Comparison of ENCODE assay signal across 1 cellular context in genomic region chr2:86556508-86556907, GRCh38.
TF ChIP-seq lines count a peak whose summit lies in the region.

No MANE protein-coding gene starts in this region.

TF ChIP-seq in HepG2, 621 proteins besides CTCF, POLR2A, EP300 and RAD21 (continued from another document and continues in another):
- TF ChIP-seq PRDM15 (CRISPR knock-in tag; IDR thresholded peaks at IDR 0.05) (no peak), ZNF629 (CRISPR knock-in tag; conservative IDR thresholded peaks at IDR 0.05) (no peak), DR1 (CRISPR knock-in tag; IDR thresholded peaks at IDR 0.05) (no peak), ZNF160 (CRISPR knock-in tag; IDR thresholded peaks at IDR 0.05) (no peak), FOSL1 (CRISPR knock-in tag; IDR thresholded peaks at IDR 0.05; ENCODE audit: borderline replicate concordance) (no peak; the same call in 1 of the 2 replicates), NCOA5 (CRISPR knock-in tag; IDR thresholded peaks at IDR 0.05) (no peak), SCMH1 (CRISPR knock-in tag; IDR thresholded peaks at IDR 0.05; ENCODE audit: borderline replicate concordance) (no peak), MZF1 (CRISPR knock-in tag; IDR thresholded peaks at IDR 0.05; ENCODE audit: borderline replicate concordance) (no peak), ZNF484 (CRISPR knock-in tag; IDR thresholded peaks at IDR 0.05; ENCODE audit: borderline replicate concordance, low read depth) (no peak), ZNF101 (CRISPR knock-in tag; IDR thresholded peaks at IDR 0.05; ENCODE audit: borderline replicate concordance, low read depth) (no peak), ZNF296 (CRISPR knock-in tag; conservative IDR thresholded peaks at IDR 0.05) (no peak), KLF12 (CRISPR knock-in tag; IDR thresholded peaks at IDR 0.05; ENCODE audit: borderline replicate concordance) (no peak), ZNF446 (CRISPR knock-in tag; IDR thresholded peaks at IDR 0.05) (no peak), NFYB (CRISPR knock-in tag; IDR thresholded peaks at IDR 0.05) (no peak), MTF2 (CRISPR knock-in tag; IDR thresholded peaks at IDR 0.05; ENCODE audit: borderline replicate concordance) (no peak), ZNF841 (CRISPR knock-in tag; IDR thresholded peaks at IDR 0.05; ENCODE audit: borderline replicate concordance) (no peak), ZFY (CRISPR knock-in tag; IDR thresholded peaks at IDR 0.05) (no peak), PCBP1 (IDR thresholded peaks at IDR 0.05; ENCODE audit: borderline replicate concordance, low read depth, low read length) (no peak), ZNF589 (CRISPR knock-in tag; conservative IDR thresholded peaks at IDR 0.05) (no peak), SRSF9 (IDR thresholded peaks at IDR 0.05; ENCODE audit: borderline replicate concordance, insufficient read depth, low read depth, low read length, poor library complexity, severe bottlenecking) (no peak), MYNN (CRISPR knock-in tag; IDR thresholded peaks at IDR 0.05; ENCODE audit: low read depth) (no peak), MAZ (IDR thresholded peaks at IDR 0.05; ENCODE audit: borderline replicate concordance, low read depth, low read length) (no peak), MAZ (CRISPR knock-in tag; IDR thresholded peaks at IDR 0.05; ENCODE audit: low read depth) (no peak), ZSCAN22 (CRISPR knock-in tag; IDR thresholded peaks at IDR 0.05) (no peak), TSC22D2 (CRISPR knock-in tag; IDR thresholded peaks at IDR 0.05; ENCODE audit: borderline replicate concordance) (0 out of 2 replicates have a peak, but pooled peaks have one; percentile 37), ZIK1 (CRISPR knock-in tag; IDR thresholded peaks at IDR 0.05; ENCODE audit: borderline replicate concordance, low read depth) (no peak), ATRX (CRISPR knock-in tag; IDR thresholded peaks at IDR 0.05; ENCODE audit: borderline replicate concordance) (no peak), LCORL (IDR thresholded peaks at IDR 0.05) (no peak), LCORL (CRISPR knock-in tag; IDR thresholded peaks at IDR 0.05) (no peak), SALL1 (CRISPR knock-in tag; IDR thresholded peaks at IDR 0.05) (peak; percentile 80), POLR2AphosphoS2 (IDR thresholded peaks at IDR 0.05; ENCODE audit: low read depth, low read length) (no peak), RBM39 (IDR thresholded peaks at IDR 0.05; ENCODE audit: low read depth, low read length, poor library complexity, severe bottlenecking) (no peak), ZNF326 (CRISPR knock-in tag; IDR thresholded peaks at IDR 0.05; ENCODE audit: borderline replicate concordance) (no peak), FOXA1 (IDR thresholded peaks at IDR 0.05) (peak; percentile 63), FOXA1 (CRISPR knock-in tag; IDR thresholded peaks at IDR 0.05) (peak; percentile 96), ZNF687 (CRISPR knock-in tag; IDR thresholded peaks at IDR 0.05) (peak; percentile 59), U2AF1 (optimal IDR thresholded peaks at IDR 0.05; ENCODE audit: low read depth, low read length) (no peak), ISX (CRISPR knock-in tag; conservative IDR thresholded peaks at IDR 0.05) (no peak), GATAD1 (CRISPR knock-in tag; IDR thresholded peaks at IDR 0.05) (peak; percentile 27; the same call in 1 of the 2 replicates), ZKSCAN1 (IDR thresholded peaks at IDR 0.05; ENCODE audit: low read length) (no peak), ZNF7 (CRISPR knock-in tag; IDR thresholded peaks at IDR 0.05) (no peak), ZBTB3 (CRISPR knock-in tag; IDR thresholded peaks at IDR 0.05; ENCODE audit: borderline replicate concordance, low read depth) (no peak), PHB2 (IDR thresholded peaks at IDR 0.05; ENCODE audit: partially characterized antibody) (no peak), DBP (CRISPR knock-in tag; IDR thresholded peaks at IDR 0.05; ENCODE audit: not compliant biosample characterization) (no peak), ELF4 (CRISPR knock-in tag; IDR thresholded peaks at IDR 0.05; ENCODE audit: borderline replicate concordance) (no peak), NFE2 (CRISPR knock-in tag; IDR thresholded peaks at IDR 0.05) (no peak), ZNF10 (CRISPR knock-in tag; IDR thresholded peaks at IDR 0.05; ENCODE audit: borderline replicate concordance, low read depth) (no peak), EHMT2 (IDR thresholded peaks at IDR 0.05; ENCODE audit: borderline replicate concordance, low read depth, low read length) (no peak), POGK (CRISPR knock-in tag; conservative IDR thresholded peaks at IDR 0.05) (no peak), CBFB (CRISPR knock-in tag; IDR thresholded peaks at IDR 0.05) (peak; percentile 87), ETV6 (CRISPR knock-in tag; conservative IDR thresholded peaks at IDR 0.05) (0 out of 2 replicates have a peak, but pooled peaks have one; percentile 32), ZNF513 (CRISPR knock-in tag; conservative IDR thresholded peaks at IDR 0.05) (no peak), HOXA7 (CRISPR knock-in tag; IDR thresholded peaks at IDR 0.05) (no peak), ZNF720 (CRISPR knock-in tag; IDR thresholded peaks at IDR 0.05) (no peak), ZNF430 (CRISPR knock-in tag; IDR thresholded peaks at IDR 0.05) (no peak), NR3C1 (CRISPR knock-in tag; IDR thresholded peaks at IDR 0.05) (no peak), SMC3 (IDR thresholded peaks at IDR 0.05; ENCODE audit: low read length) (no peak), FOXP1 (IDR thresholded peaks at IDR 0.05) (no peak), FOXP1 (CRISPR knock-in tag; IDR thresholded peaks at IDR 0.05) (peak; percentile 79), PAF1 (CRISPR knock-in tag; IDR thresholded peaks at IDR 0.05) (no peak)
- TF ChIP-seq, protein P1, sequence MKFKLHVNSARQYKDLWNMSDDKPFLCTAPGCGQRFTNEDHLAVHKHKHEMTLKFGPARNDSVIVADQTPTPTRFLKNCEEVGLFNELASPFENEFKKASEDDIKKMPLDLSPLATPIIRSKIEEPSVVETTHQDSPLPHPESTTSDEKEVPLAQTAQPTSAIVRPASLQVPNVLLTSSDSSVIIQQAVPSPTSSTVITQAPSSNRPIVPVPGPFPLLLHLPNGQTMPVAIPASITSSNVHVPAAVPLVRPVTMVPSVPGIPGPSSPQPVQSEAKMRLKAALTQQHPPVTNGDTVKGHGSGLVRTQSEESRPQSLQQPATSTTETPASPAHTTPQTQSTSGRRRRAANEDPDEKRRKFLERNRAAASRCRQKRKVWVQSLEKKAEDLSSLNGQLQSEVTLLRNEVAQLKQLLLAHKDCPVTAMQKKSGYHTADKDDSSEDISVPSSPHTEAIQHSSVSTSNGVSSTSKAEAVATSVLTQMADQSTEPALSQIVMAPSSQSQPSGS (CRISPR knock-in tag; IDR thresholded peaks at IDR 0.05), result peak; percentile 46; the same call in 1 of the 2 replicates
- TF ChIP-seq, protein P2, sequence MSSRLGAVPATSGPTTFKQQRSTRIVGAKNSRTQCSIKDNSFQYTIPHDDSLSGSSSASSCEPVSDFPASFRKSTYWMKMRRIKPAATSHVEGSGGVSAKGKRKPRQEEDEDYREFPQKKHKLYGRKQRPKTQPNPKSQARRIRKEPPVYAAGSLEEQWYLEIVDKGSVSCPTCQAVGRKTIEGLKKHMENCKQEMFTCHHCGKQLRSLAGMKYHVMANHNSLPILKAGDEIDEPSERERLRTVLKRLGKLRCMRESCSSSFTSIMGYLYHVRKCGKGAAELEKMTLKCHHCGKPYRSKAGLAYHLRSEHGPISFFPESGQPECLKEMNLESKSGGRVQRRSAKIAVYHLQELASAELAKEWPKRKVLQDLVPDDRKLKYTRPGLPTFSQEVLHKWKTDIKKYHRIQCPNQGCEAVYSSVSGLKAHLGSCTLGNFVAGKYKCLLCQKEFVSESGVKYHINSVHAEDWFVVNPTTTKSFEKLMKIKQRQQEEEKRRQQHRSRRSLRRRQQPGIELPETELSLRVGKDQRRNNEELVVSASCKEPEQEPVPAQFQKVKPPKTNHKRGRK (CRISPR knock-in tag; IDR thresholded peaks at IDR 0.05), result no peak
